8 cellular contexts compared by ENCODE assay signal in genomic region chr17:17919169-17920107, GRCh38. TPM values are rescaled to one million over a fixed set of nuclear protein-coding genes. Genes with fewer than 3 reads are reported as not detected.
DNase-seq lines count a peak whose midpoint lies in the region; ATAC-seq and TF ChIP-seq lines count a peak whose summit lies in the region.

No MANE protein-coding gene starts in this region.

- peak overlapping the region; percentile 61 for H4K5ac ChIP-seq in IMR-90 (ENCODE audit: low read depth, low read length)

- H3K4me1 ChIP-seq in IMR-90 (ENCODE audit: control insufficient read depth, insufficient read depth, low read length) = peaks cover 27% of the 10 kb centered on the region
- peaks cover 24 to 27% of the 10 kb centered on the region in 2 donors for H3K4me1 ChIP-seq in neuronal stem cell (ENCODE audit: control insufficient read depth in 2 of 2, insufficient read depth in 1 of 2, low read depth in 1 of 2, low read length in 2 of 2)

- H3K9me1 ChIP-seq in IMR-90 (ENCODE audit: insufficient read depth, low read length) = peaks cover 22% of the 10 kb centered on the region

- H3K4me3 ChIP-seq in IMR-90 (ENCODE audit: insufficient read depth, low read depth, low read length) (no peak overlapping the region), neuronal stem cell (ENCODE audit: low read length in 2 of 2) (no peak overlapping the region)

- peak; percentile 92 for TF ChIP-seq RAD21 in IMR-90 (IDR thresholded peaks at IDR 0.05; ENCODE audit: low read length)

- H2BK120ac ChIP-seq in IMR-90 (ENCODE audit: low read depth, low read length) (peak overlapping the region; percentile 95), neuronal stem cell (ENCODE audit: low read depth, low read length) (peak overlapping the region; percentile 99)

- ATAC-seq in IMR-90 (ENCODE audit: low read depth) = peak; percentile 65
- no peak for ATAC-seq in HG03045 (IDR thresholded peaks at IDR 0.05; ENCODE audit: unreplicated experiment)

- no TSS peak for BruUV-seq in IMR-90 (replicated peaks; lab: Mats Ljungman, UMichigan)

- peak overlapping the region; percentile 96 for H2AK9ac ChIP-seq in IMR-90 (replicated peaks; ENCODE audit: low read depth, low read length, poor library complexity)

- H2AFZ ChIP-seq in IMR-90 (replicated peaks; ENCODE audit: low read length, poor library complexity) (peak overlapping the region; percentile 76), neuronal stem cell (ENCODE audit: low read length) (peak overlapping the region; percentile 59)

- peak overlapping the region; percentile 84 for H3K56ac ChIP-seq in IMR-90 (ENCODE audit: extremely low read depth, insufficient read depth, low read length)

- 0% methylated on average over 1 of the region's 5 CpGs; no CpG with 5 or more reads in 1 of the 2 experiments for WGBS in IMR-90 (ENCODE audit: extremely low coverage in 2 of 2, insufficient read length in 1 of 2), 2 experiments
- WGBS in neuronal stem cell (ENCODE audit: extremely low coverage in 2 of 2, insufficient read length in 2 of 2, insufficient replicate concordance in 1 of 2), 2 donors = no CpG with 5 or more reads among the region's 5 CpGs

- no peak overlapping the region for H3K4me2 ChIP-seq in IMR-90 (ENCODE audit: low read depth, low read length)
- no peak overlapping the region for H3K4me2 ChIP-seq in neuronal stem cell (ENCODE audit: insufficient read depth, low read length, poor library complexity, severe bottlenecking)

- no peaks in the 10 kb centered on the region for H4K20me1 ChIP-seq in IMR-90 (ENCODE audit: insufficient read depth, low read length)

- H2AK5ac ChIP-seq in IMR-90 (ENCODE audit: low read depth, low read length) (peak overlapping the region; percentile 98), neuronal stem cell (ENCODE audit: low read depth, low read length) (peak overlapping the region; percentile 86)

- H3K18ac ChIP-seq in IMR-90 (ENCODE audit: low read depth, low read length) (peak overlapping the region; percentile 19; the same call in 1 of the 2 replicates), neuronal stem cell (ENCODE audit: low read length) (peak overlapping the region; percentile 78)

- no peaks in the 10 kb centered on the region for H3K27me3 ChIP-seq in IMR-90 (ENCODE audit: control insufficient read depth, insufficient read depth, low read length)
- H3K27me3 ChIP-seq in neuronal stem cell (ENCODE audit: control insufficient read depth in 3 of 3, insufficient read depth in 3 of 3, low read depth in 1 of 3, low read length in 3 of 3) = no peaks in the 10 kb centered on the region

- no peak for TF ChIP-seq POLR2A in IMR-90 (IDR thresholded peaks at IDR 0.05; ENCODE audit: low read depth, low read length)

- peak overlapping the region; percentile 50 for H3K9ac ChIP-seq in IMR-90 (ENCODE audit: low read depth, low read length)
- no peak overlapping the region for H3K9ac ChIP-seq in neuronal stem cell (ENCODE audit: low read depth, low read length, poor library complexity)

- H3K23ac ChIP-seq in IMR-90 (ENCODE audit: low read depth, low read length) = peak overlapping the region; percentile 62
- H3K23ac ChIP-seq in neuronal stem cell (ENCODE audit: low read depth, low read length, poor library complexity) = no peak overlapping the region

- H4K8ac ChIP-seq in IMR-90 (ENCODE audit: low read depth in 2 of 2, low read length in 2 of 2) (peak overlapping the region; percentile 41 to 87; a peak in 2 of 4 replicates), neuronal stem cell (ENCODE audit: low read depth, low read length) (no peak overlapping the region)

- no peaks in the 10 kb centered on the region for H3K36me3 ChIP-seq in IMR-90 (ENCODE audit: control insufficient read depth, insufficient read depth, low read length)
- no peaks in the 10 kb centered on the region for H3K36me3 ChIP-seq in neuronal stem cell (replicated peaks in 1 of 2; ENCODE audit: control insufficient read depth in 2 of 2, insufficient read depth in 2 of 2, low read length in 2 of 2)

- H2BK15ac ChIP-seq in IMR-90 (ENCODE audit: low read depth, low read length) (peak overlapping the region; percentile 96; the same call in 2 of the 3 replicates), neuronal stem cell (ENCODE audit: low read length) (peak overlapping the region; percentile 97)

- H3K9me3 ChIP-seq in IMR-90 (ENCODE audit: control insufficient read depth, insufficient read depth, low read length) (no peaks in the 10 kb centered on the region), neuronal stem cell (replicated peaks in 1 of 2; ENCODE audit: control insufficient read depth in 2 of 2, insufficient read depth in 1 of 2, low read depth in 1 of 2, low read length in 2 of 2) (no peaks in the 10 kb centered on the region)

- H3K14ac ChIP-seq in IMR-90 (replicated peaks; ENCODE audit: low read depth, low read length) (peak overlapping the region; percentile 90), neuronal stem cell (ENCODE audit: low read length) (no peak overlapping the region)

- H2BK5ac ChIP-seq in IMR-90 (ENCODE audit: low read depth, low read length, poor library complexity, severe bottlenecking) = peak overlapping the region; percentile 72
- no peak overlapping the region for H2BK5ac ChIP-seq in neuronal stem cell (ENCODE audit: low read length)

- H3K27ac ChIP-seq in IMR-90 (ENCODE audit: insufficient read depth, low read length) (peak overlapping the region; percentile 25; the same call in 1 of the 2 replicates), neuronal stem cell (replicated peaks; ENCODE audit: low read length) (peak overlapping the region; percentile 31), temporal lobe (ENCODE audit: low read depth, low read length) (peak overlapping the region; percentile 45)

- peak; percentile 85 for TF ChIP-seq CTCF in IMR-90 (conservative IDR thresholded peaks at IDR 0.05; ENCODE audit: low read depth, low read length)

- H2BK12ac ChIP-seq in neuronal stem cell (ENCODE audit: low read length) = peak overlapping the region; percentile 85

- H4K91ac ChIP-seq in IMR-90 (ENCODE audit: insufficient read depth, low read depth, low read length) (peak overlapping the region; percentile 89), neuronal stem cell (ENCODE audit: low read depth, low read length, poor library complexity) (no peak overlapping the region)

- dilution Hi-C loops in IMR-90 (cut with HindIII; ENCODE audit: low sequenced_read_pairs, unreplicated experiment) = no loop called here

- intact Hi-C loops in IMR-90 (cut with micrococcal nuclease) = loop anchor here (1.0 to 5.0 kb wide), 4 partner anchors 15 to 114 kb away; partner anchors contain the start of genes DRC3 and TOM1L2

- POLR2A ChIA-PET in IMR-90 (lab: Charles Lee; ENCODE audit: unreplicated experiment) = no interaction called here

- CTCF ChIA-PET in IMR-90 (lab: Yijun Ruan, JAX) = interaction anchor here (0.5 to 2.7 kb wide), 12 partner anchors 8 to 111 kb away, joined by 3 to 15 read pairs (median 4); partner anchors contain the start of genes DRC3 and TOM1L2

- in situ Hi-C loops in Caki2 (cut with HindIII; ENCODE audit: low pct_unique_long_range_greater_than_20kb, low sequenced_read_pairs) (no loop called here), IMR-90 (cut with MboI; ENCODE audit: low sequenced_read_pairs) (no loop called here)

- peak overlapping the region; percentile 94 for H3K4ac ChIP-seq in IMR-90 (ENCODE audit: low read depth, low read length)
- H3K4ac ChIP-seq in neuronal stem cell (ENCODE audit: low read length) = no peak overlapping the region

- DNase-seq in Caki2 (ENCODE audit: low read depth) = peak; percentile 62
- peak; percentile 72 for DNase-seq in IMR-90
- peak; percentile 60 for DNase-seq in RKO (ENCODE audit: low spot score)
- peak; percentile 17 to 43 for DNase-seq in activated T-helper 1 cell treated with anti-CD3 and anti-CD28 coated beads, Interleukin-2, amount 50 U/mL, for 16 hours (ENCODE audit: low read depth in 1 of 2, low spot score in 1 of 2)
- DNase-seq in fibroblast of the conjunctiva (ENCODE audit: low read depth) = peak; percentile 71
- DNase-seq in neuronal stem cell (ENCODE audit: low spot score) = peak; percentile 65

- peaks cover 26 to 58% of the 10 kb centered on the region in 2 experiments for H3K79me1 ChIP-seq in IMR-90 (ENCODE audit: low read depth in 1 of 2, low read length in 2 of 2)
- H3K79me1 ChIP-seq in neuronal stem cell (ENCODE audit: low read depth, low read length) = no peaks in the 10 kb centered on the region

- peak overlapping the region; percentile 90 for H2BK20ac ChIP-seq in IMR-90 (ENCODE audit: low read depth, low read length)

TF ChIP-seq in IMR-90, 13 proteins besides CTCF, POLR2A, EP300 and RAD21 (continues in another document):
- TF ChIP-seq NFE2L2 (IDR thresholded peaks at IDR 0.05; ENCODE audit: low read depth, low read length) (no peak), MXI1 (IDR thresholded peaks at IDR 0.05; ENCODE audit: borderline replicate concordance, low read depth, low read length) (no peak), SMC3 (IDR thresholded peaks at IDR 0.05; ENCODE audit: low read depth, low read length) (peak; percentile 61), FOS (IDR thresholded peaks at IDR 0.05; ENCODE audit: low read depth, low read length) (no peak), CHD1 (IDR thresholded peaks at IDR 0.05; ENCODE audit: low read depth, low read length) (no peak)
- TF ChIP-seq, protein P1, sequence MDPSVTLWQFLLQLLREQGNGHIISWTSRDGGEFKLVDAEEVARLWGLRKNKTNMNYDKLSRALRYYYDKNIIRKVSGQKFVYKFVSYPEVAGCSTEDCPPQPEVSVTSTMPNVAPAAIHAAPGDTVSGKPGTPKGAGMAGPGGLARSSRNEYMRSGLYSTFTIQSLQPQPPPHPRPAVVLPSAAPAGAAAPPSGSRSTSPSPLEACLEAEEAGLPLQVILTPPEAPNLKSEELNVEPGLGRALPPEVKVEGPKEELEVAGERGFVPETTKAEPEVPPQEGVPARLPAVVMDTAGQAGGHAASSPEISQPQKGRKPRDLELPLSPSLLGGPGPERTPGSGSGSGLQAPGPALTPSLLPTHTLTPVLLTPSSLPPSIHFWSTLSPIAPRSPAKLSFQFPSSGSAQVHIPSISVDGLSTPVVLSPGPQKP (IDR thresholded peaks at IDR 0.05; ENCODE audit: borderline replicate concordance, low read depth, low read length) = no peak

RNA-seq across cellular contexts. Expression of gene TOM1L2, which starts 52.8 kb away (rescaled TPM):
- 4.3 and 6.4 TPM in 2 replicates for total RNA-seq in Caki2 (2014; rRNA removed; shearing (Covaris generic); ENCODE audit: low replicate concordance)
- total RNA-seq in IMR-90 (2012; rRNA removed) (23.3 and 34.4 TPM in 2 replicates), temporal lobe (20.2 TPM)
- polyA plus RNA-seq in IMR-90 (2012; rRNA removed) = 51.7 and 54.3 TPM in 2 replicates
- 33.4 and 54.4 TPM in 2 replicates for polyA plus RNA-seq in IMR-90 (2012; cell fraction: cytosol; rRNA removed)
- 144 and 187 TPM in 2 replicates for polyA plus RNA-seq in IMR-90 (2012; cell fraction: nucleus; rRNA removed; ENCODE audit: low replicate concordance)
- 11.3 TPM for polyA plus RNA-seq in neuronal stem cell (2013, experiment 1 of 2)
- 12.2 TPM for polyA plus RNA-seq in neuronal stem cell (2013, experiment 2 of 2)

RNA-seq across cellular contexts. Expression of gene DRC3, which starts 53.2 kb away (rescaled TPM):
- 0.03 TPM in 1 of 2 replicates, not detected in the other for total RNA-seq in Caki2 (2014; rRNA removed; shearing (Covaris generic); ENCODE audit: low replicate concordance)
- 0.28 and 0.72 TPM in 2 replicates for total RNA-seq in IMR-90 (2012; rRNA removed)
- polyA plus RNA-seq in IMR-90 (2012; rRNA removed) = 0.23 and 0.55 TPM in 2 replicates
- 0.12 and 0.30 TPM in 2 replicates for polyA plus RNA-seq in IMR-90 (2012; cell fraction: cytosol; rRNA removed)
- 1.1 and 1.8 TPM in 2 replicates for polyA plus RNA-seq in IMR-90 (2012; cell fraction: nucleus; rRNA removed; ENCODE audit: low replicate concordance)
- polyA plus RNA-seq in neuronal stem cell (2013, experiment 1 of 2) = 1.1 TPM
- polyA plus RNA-seq in neuronal stem cell (2013, experiment 2 of 2) = 0.62 TPM
- total RNA-seq in temporal lobe = 1.2 TPM
